8 cellular contexts compared by ENCODE assay signal in the genomic region with DNA sequence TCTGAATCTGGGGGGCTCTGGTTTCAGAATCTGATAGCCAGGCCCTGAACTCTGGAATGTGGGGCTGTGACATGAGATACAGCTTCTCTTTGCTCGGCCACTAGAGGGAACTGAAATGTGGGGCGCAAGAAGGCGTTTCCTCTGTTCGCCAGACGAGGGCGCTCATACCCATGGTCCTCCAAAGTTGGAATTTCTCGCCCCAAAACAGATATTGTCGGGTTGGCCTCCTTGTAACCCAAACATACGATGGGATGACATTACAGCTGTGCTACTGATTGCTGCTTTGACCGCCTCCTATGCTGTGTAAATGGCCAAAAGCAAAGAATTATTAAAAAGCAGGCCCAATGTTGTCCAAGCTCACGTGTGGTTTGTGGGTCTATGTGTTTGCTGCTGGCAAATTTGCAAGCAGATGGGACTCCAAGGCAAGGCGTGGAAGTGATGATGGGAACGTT.
DNase-seq lines count a peak whose midpoint lies in the region; ATAC-seq and TF ChIP-seq lines count a peak whose summit lies in the region.

No MANE protein-coding gene starts in this region.

- H3K4me3 Mint-ChIP-seq in nephron = no peak overlapping the region

- H3K36me3 Mint-ChIP-seq in nephron (ENCODE audit: low read depth) = peaks cover 2% of the 10 kb centered on the region

- H3K27ac Mint-ChIP-seq in nephron = no peak overlapping the region

- H3K4me3 ChIP-seq in HFF-Myc (replicated peaks; ENCODE audit: low read depth, low read length) = no peak overlapping the region

- no peak for TF ChIP-seq POLR2A in erythroblast (IDR thresholded peaks at IDR 0.05; ENCODE audit: low read length)

- TF ChIP-seq CTCF in HFF-Myc (IDR thresholded peaks at IDR 0.05; ENCODE audit: low read depth, low read length, missing control alignments) (peak; percentile 100), nephron (IDR thresholded peaks at IDR 0.05; ENCODE audit: unreplicated experiment in 3 of 3) (peak; percentile 81 to 91 (median 83))

- peaks cover 12% of the 10 kb centered on the region for H3K4me1 Mint-ChIP-seq in nephron

- DNase-seq in COLO668 (lab: John Stamatoyannopoulos, UW; ENCODE audit: unreplicated experiment) (peak; percentile 47), HFF-Myc (ENCODE audit: extremely low read depth, low read depth) (peak; percentile 40), NOMO-1 treated with dmso at 0.1 percent for 144 hours (lab: John Stamatoyannopoulos, UW; ENCODE audit: unreplicated experiment) (peak; percentile 55), erythroblast (lab: John Stamatoyannopoulos, UW) (peak; percentile 77 to 89)
- peak; percentile 54 for DNase-seq in activated CD8-positive, alpha-beta memory T cell treated with anti-CD3 and anti-CD28 coated beads, Interleukin-2, amount 50 U/mL, for 1 hour (ENCODE audit: extremely low read depth)
- peak; percentile 61 for DNase-seq in stimulated activated naive CD4-positive, alpha-beta T cell treated with Interleukin-2 at 50 U/mL for 16 hours (lab: John Stamatoyannopoulos, UW)

- peaks cover 2% of the 10 kb centered on the region for H3K9me3 Mint-ChIP-seq in nephron

- ATAC-seq in HG02884 (IDR thresholded peaks at IDR 0.05; ENCODE audit: unreplicated experiment) = no peak

- peaks cover 41% of the 10 kb centered on the region for H3K27me3 Mint-ChIP-seq in nephron (ENCODE audit: low read depth)
